23 cellular contexts compared by ENCODE assay signal in the genomic region with DNA sequence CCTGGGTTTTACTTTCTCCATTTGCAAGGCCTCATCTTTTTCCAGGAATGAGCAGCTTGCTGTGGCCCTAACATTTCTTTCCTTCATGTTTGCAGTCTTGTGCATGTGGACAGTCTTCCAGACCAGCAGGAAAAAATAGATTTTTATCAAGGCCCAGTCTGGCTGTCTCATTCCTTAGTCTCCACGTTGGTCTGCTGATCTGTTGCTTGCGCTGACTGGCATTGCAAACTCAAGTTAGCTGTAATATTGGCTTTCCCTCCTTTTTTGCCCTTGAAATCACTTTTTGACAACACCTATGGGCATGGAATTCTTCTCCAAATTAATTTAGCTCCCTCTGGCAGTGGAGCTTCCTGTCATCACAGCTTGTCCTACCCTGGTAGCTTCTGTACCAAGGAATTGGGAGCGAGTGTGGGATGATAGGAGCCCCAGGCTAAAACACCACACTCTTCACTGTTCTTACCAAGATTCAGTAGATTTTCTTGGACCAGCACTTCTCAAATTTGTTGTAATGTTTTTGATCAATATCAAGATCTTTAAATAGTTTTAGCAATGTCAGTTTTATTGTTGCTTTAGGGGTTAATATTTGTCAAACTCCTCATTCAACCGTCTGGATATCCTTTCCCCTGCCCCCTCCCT.
"Had no signal": no experiment of that assay in that cellular context is flagged by ENCODE, and none has a peak within 500 bp of the region (broad histone marks: within the 10 kb centered on the region; RNA-seq: fewer than 3 reads in every experiment).

No MANE protein-coding gene starts in this region.

- H3K27ac ChIP-seq: breast epithelium, KMS-11, WERI-Rb-1 had no signal

- H3K27ac Mint-ChIP-seq: activated CD4-positive, alpha-beta memory T cell treated with anti-CD3 and anti-CD28 coated beads, Interleukin-2, amount 10 ng/mL, durations not matched to agents 7 days and 5 days; activated CD4-positive, alpha-beta T cell treated with anti-CD3 and anti-CD28 coated beads for 36 hours; activated naive CD4-positive, alpha-beta T cell treated with anti-CD3 and anti-CD28 coated beads for 36 hours; activated naive CD8-positive, alpha-beta T cell; activated T-helper 17 cell treated with anti-CD3 and anti-CD28 coated beads, Interleukin-2, amount 50 U/mL, for 72 hours; T-cell had no signal

- H3K9me3 ChIP-seq: breast epithelium had no signal

- H3K4me1 Mint-ChIP-seq: activated CD4-positive, alpha-beta memory T cell treated with anti-CD3 and anti-CD28 coated beads, Interleukin-2, amount 10 ng/mL, durations not matched to agents 7 days and 5 days; activated T-helper 17 cell treated with anti-CD3 and anti-CD28 coated beads, Interleukin-2, amount 50 U/mL, for 72 hours had no signal

- H3K27me3 Mint-ChIP-seq: activated CD4-positive, alpha-beta memory T cell treated with anti-CD3 and anti-CD28 coated beads, Interleukin-2, amount 10 ng/mL, durations not matched to agents 7 days and 5 days; activated CD4-positive, alpha-beta T cell treated with anti-CD3 and anti-CD28 coated beads for 36 hours; activated naive CD8-positive, alpha-beta T cell; activated T-helper 17 cell treated with anti-CD3 and anti-CD28 coated beads, Interleukin-2, amount 50 U/mL, for 72 hours; T-cell had no signal

- H3K4me1 ChIP-seq: breast epithelium had no signal

- H3K27me3 ChIP-seq: breast epithelium had no signal

- H3K4me3 Mint-ChIP-seq: activated CD4-positive, alpha-beta memory T cell treated with anti-CD3 and anti-CD28 coated beads, Interleukin-2, amount 10 ng/mL, durations not matched to agents 7 days and 5 days; activated CD4-positive, alpha-beta T cell treated with anti-CD3 and anti-CD28 coated beads for 36 hours; activated naive CD4-positive, alpha-beta T cell treated with anti-CD3 and anti-CD28 coated beads for 36 hours; activated naive CD8-positive, alpha-beta T cell; activated T-helper 17 cell treated with anti-CD3 and anti-CD28 coated beads, Interleukin-2, amount 50 U/mL, for 72 hours; T-cell had no signal

- H3K4me2 ChIP-seq: KMS-11 had no signal

- H3K9ac ChIP-seq: KMS-11 had no signal

- H3K9me3 Mint-ChIP-seq: activated CD4-positive, alpha-beta memory T cell treated with anti-CD3 and anti-CD28 coated beads, Interleukin-2, amount 10 ng/mL, durations not matched to agents 7 days and 5 days; activated naive CD4-positive, alpha-beta T cell treated with anti-CD3 and anti-CD28 coated beads for 36 hours; activated T-helper 17 cell treated with anti-CD3 and anti-CD28 coated beads, Interleukin-2, amount 50 U/mL, for 72 hours; T-cell had no signal

- DNase-seq: activated CD4-positive, alpha-beta memory T cell treated with anti-CD3 and anti-CD28 coated beads, Interleukin-2, amount 10 ng/mL, durations not matched to agents 7 days and 5 days; activated CD4-positive, alpha-beta T cell treated with anti-CD3 and anti-CD28 coated beads for 36 hours; activated CD4-positive, alpha-beta T cell treated with anti-CD3 and anti-CD28 coated beads, Interleukin-2, amount 50 U/mL, for 1 hour; activated gamma-delta T cell; activated naive CD4-positive, alpha-beta T cell treated with anti-CD3 and anti-CD28 coated beads for 36 hours; activated T-cell treated with anti-CD3 and anti-CD28 coated beads for 4 hours; activated T-cell treated with anti-CD3 and anti-CD28 coated beads, Interleukin-2, amount 50 U/mL, for 48 hours; caudate nucleus; MV-4-11; NCI-H1092 treated with DMSO at 0.1 percent for 48 hours; NCI-H1417 treated with DMSO at 0.1 percent for 48 hours; NCI-H1694 treated with DMSO at 0.1 percent for 48 hours; NCI-H2029 treated with DMSO at 0.1 percent for 48 hours; NCI-H524; NCI-H748 treated with DMSO at 0.1 percent for 48 hours; SIG-M5; T-cell; T-helper 2 cell; WERI-Rb-1 had no signal

- ATAC-seq: activated CD4-positive, alpha-beta T cell treated with anti-CD3 and anti-CD28 coated beads for 36 hours; activated T-helper 17 cell treated with anti-CD3 and anti-CD28 coated beads, Interleukin-2, amount 50 U/mL, for 72 hours; T-cell had no signal

- H3K36me3 ChIP-seq: breast epithelium, WERI-Rb-1 had no signal

- H3K4me3 ChIP-seq: breast epithelium had no signal
